29 cellular contexts compared by ENCODE assay signal in genomic region chr7:51128545-51129466, GRCh38.
"Had no signal": no experiment of that assay in that cellular context is flagged by ENCODE, and none has a peak within 500 bp of the region (broad histone marks: within the 10 kb centered on the region; RNA-seq: fewer than 3 reads in every experiment).

No MANE protein-coding gene starts in this region.

- H3K36me3 Mint-ChIP-seq: activated naive CD8-positive, alpha-beta T cell treated with anti-CD3 and anti-CD28 coated beads for 36 hours; immature natural killer cell; mesothelial cell of epicardium; naive B cell had no signal

- H3K4me3 Mint-ChIP-seq: activated CD4-positive, alpha-beta memory T cell treated with anti-CD3 and anti-CD28 coated beads, Interleukin-2, amount 10 ng/mL, durations not matched to agents 7 days and 5 days; activated CD4-positive, alpha-beta T cell treated with anti-CD3 and anti-CD28 coated beads, Interleukin-2, amount 10 ng/mL, durations not matched to agents 7 days and 5 days; activated naive CD4-positive, alpha-beta T cell treated with anti-CD3 and anti-CD28 coated beads for 36 hours; activated naive CD8-positive, alpha-beta T cell treated with anti-CD3 and anti-CD28 coated beads for 36 hours; brain; effector memory CD8-positive, alpha-beta T cell; immature natural killer cell; mesothelial cell of epicardium; naive B cell; neural crest cell; WTC11 had no signal

- H3K27me3 Mint-ChIP-seq: activated CD4-positive, alpha-beta T cell treated with anti-CD3 and anti-CD28 coated beads, Interleukin-2, amount 10 ng/mL, durations not matched to agents 7 days and 5 days; activated naive CD8-positive, alpha-beta T cell treated with anti-CD3 and anti-CD28 coated beads for 36 hours; brain; naive B cell had no signal

- FAIRE-seq: endothelial cell of umbilical vein, kidney had no signal

- H3K27me3 ChIP-seq: adrenal gland, testis, transverse colon, uterus had no signal

- H3K9me3 ChIP-seq: adrenal gland, testis, transverse colon, uterus had no signal

- H3K4me1 ChIP-seq: adrenal gland, testis, transverse colon, uterus had no signal

- ATAC-seq: effector memory CD8-positive, alpha-beta T cell; left colon; sciatic nerve; stimulated activated naive CD8-positive, alpha-beta T cell treated with anti-CD3 and anti-CD28 coated beads, Interleukin-15, Interleukin-2, amounts not matched to agents 100 U/mL and 50 U/mL, for 24 hours; WTC11 had no signal

- DNase-seq: activated CD4-positive, alpha-beta memory T cell treated with anti-CD3 and anti-CD28 coated beads, Interleukin-2, amount 10 ng/mL, durations not matched to agents 7 days and 5 days; activated CD4-positive, alpha-beta T cell treated with anti-CD3 and anti-CD28 coated beads for 1 hour; activated CD4-positive, alpha-beta T cell treated with anti-CD3 and anti-CD28 coated beads, Interleukin-2, amount 10 ng/mL, durations not matched to agents 7 days and 5 days; activated effector memory CD4-positive, alpha-beta T cell treated with Interleukin-2 at 50 U/mL for 16 hours; activated naive CD4-positive, alpha-beta T cell treated with anti-CD3 and anti-CD28 coated beads for 36 hours; activated naive CD8-positive, alpha-beta T cell treated with anti-CD3 and anti-CD28 coated beads for 36 hours; adrenal gland; aorta; effector memory CD8-positive, alpha-beta T cell; foreskin fibroblast; hypothalamus; immature natural killer cell; kidney; left colon; naive B cell; stimulated activated CD4-positive, alpha-beta T cell treated with anti-CD3 and anti-CD28 coated beads, Interleukin-12 subunit alpha, Interleukin-12 subunit beta, amount 100 ng/mL, for 4 hours; stimulated activated CD4-positive, alpha-beta T cell treated with anti-CD3 and anti-CD28 coated beads, Interleukin-4, amount 100 ng/mL, for 1 hour; stimulated activated naive CD8-positive, alpha-beta T cell treated with anti-CD3 and anti-CD28 coated beads, Interleukin-15, Interleukin-2, amounts not matched to agents 100 U/mL and 50 U/mL, for 24 hours; testis; transverse colon; uterus had no signal

- H3K27ac ChIP-seq: adrenal gland, skin epidermis, testis, transverse colon, uterus had no signal

- H3K27ac Mint-ChIP-seq: activated CD4-positive, alpha-beta memory T cell treated with anti-CD3 and anti-CD28 coated beads, Interleukin-2, amount 10 ng/mL, durations not matched to agents 7 days and 5 days; activated CD4-positive, alpha-beta T cell treated with anti-CD3 and anti-CD28 coated beads, Interleukin-2, amount 10 ng/mL, durations not matched to agents 7 days and 5 days; activated naive CD4-positive, alpha-beta T cell treated with anti-CD3 and anti-CD28 coated beads for 36 hours; activated naive CD8-positive, alpha-beta T cell treated with anti-CD3 and anti-CD28 coated beads for 36 hours; brain; effector memory CD8-positive, alpha-beta T cell; immature natural killer cell; mesothelial cell of epicardium; WTC11 had no signal

- H3K9me3 Mint-ChIP-seq: activated CD4-positive, alpha-beta memory T cell treated with anti-CD3 and anti-CD28 coated beads, Interleukin-2, amount 10 ng/mL, durations not matched to agents 7 days and 5 days; activated CD4-positive, alpha-beta T cell treated with anti-CD3 and anti-CD28 coated beads, Interleukin-2, amount 10 ng/mL, durations not matched to agents 7 days and 5 days; activated naive CD4-positive, alpha-beta T cell treated with anti-CD3 and anti-CD28 coated beads for 36 hours; activated naive CD8-positive, alpha-beta T cell treated with anti-CD3 and anti-CD28 coated beads for 36 hours; effector memory CD8-positive, alpha-beta T cell; immature natural killer cell had no signal

- H3K4me1 Mint-ChIP-seq: immature natural killer cell, mesothelial cell of epicardium, naive B cell, neural crest cell had no signal

- H3K4me3 ChIP-seq: adrenal gland, coronary artery, skin epidermis, testis, transverse colon, uterus had no signal

- H3K36me3 ChIP-seq: adrenal gland, transverse colon, uterus had no signal
